25 cellular contexts compared by ENCODE assay signal in genomic region chr5:68467791-68468190, GRCh38.
"Had no signal": no experiment of that assay in that cellular context is flagged by ENCODE, and none has a peak within 500 bp of the region (broad histone marks: within the 10 kb centered on the region; RNA-seq: fewer than 3 reads in every experiment).

No MANE protein-coding gene starts in this region.

- H3K4me1 Mint-ChIP-seq: endodermal cell; mesothelial cell of epicardium; naive thymus-derived CD8-positive, alpha-beta T cell; stimulated activated naive CD8-positive, alpha-beta T cell treated with anti-CD3 and anti-CD28 coated beads, Interleukin-15, amount 100 ng/mL, for 72 hours had no signal

- H3K36me3 Mint-ChIP-seq: mesothelial cell of epicardium; naive thymus-derived CD8-positive, alpha-beta T cell had no signal

- H3K27me3 Mint-ChIP-seq: dendritic cell treated with granulocyte-macrophage colony-stimulating factor and Interleukin-4, amounts not matched to agents 40 ng/mL and 50 ng/mL, for 4 days; naive thymus-derived CD8-positive, alpha-beta T cell had no signal

- H3K4me1 ChIP-seq: gastrocnemius medialis, prostate gland, right atrium auricular region, vagina had no signal

- H3K9me3 Mint-ChIP-seq: dendritic cell treated with granulocyte-macrophage colony-stimulating factor and Interleukin-4, amounts not matched to agents 40 ng/mL and 50 ng/mL, for 4 days; endodermal cell; mesothelial cell of epicardium; naive thymus-derived CD8-positive, alpha-beta T cell; nephron progenitor cell; stimulated activated naive CD8-positive, alpha-beta T cell treated with anti-CD3 and anti-CD28 coated beads, Interleukin-15, amount 100 ng/mL, for 72 hours had no signal

- H3K27ac ChIP-seq: epithelial cell of prostate, gastrocnemius medialis, right atrium auricular region, sigmoid colon, spleen, suprapubic skin, vagina had no signal

- H3K4me3 Mint-ChIP-seq: dendritic cell treated with granulocyte-macrophage colony-stimulating factor and Interleukin-4, amounts not matched to agents 40 ng/mL and 50 ng/mL, for 4 days; endodermal cell; mesothelial cell of epicardium; naive thymus-derived CD8-positive, alpha-beta T cell; nephron progenitor cell; stimulated activated naive CD8-positive, alpha-beta T cell treated with anti-CD3 and anti-CD28 coated beads, Interleukin-15, amount 100 ng/mL, for 72 hours had no signal

- H3K36me3 ChIP-seq: gastrocnemius medialis, prostate gland, right atrium auricular region, sigmoid colon, spleen, suprapubic skin, vagina had no signal

- H3K27ac Mint-ChIP-seq: dendritic cell treated with granulocyte-macrophage colony-stimulating factor and Interleukin-4, amounts not matched to agents 40 ng/mL and 50 ng/mL, for 4 days; endodermal cell; mesothelial cell of epicardium; naive thymus-derived CD8-positive, alpha-beta T cell; nephron progenitor cell; stimulated activated naive CD8-positive, alpha-beta T cell treated with anti-CD3 and anti-CD28 coated beads, Interleukin-15, amount 100 ng/mL, for 72 hours had no signal

- H3K4me3 ChIP-seq: gastrocnemius medialis, lung, prostate gland, right atrium auricular region, sigmoid colon, spleen, suprapubic skin, vagina had no signal

- ATAC-seq: gastrocnemius medialis; left ventricle myocardium superior; naive thymus-derived CD8-positive, alpha-beta T cell; stimulated activated naive CD8-positive, alpha-beta T cell treated with anti-CD3 and anti-CD28 coated beads, Interleukin-15, amount 100 ng/mL, for 72 hours had no signal

- DNase-seq: effector CD8-positive, alpha-beta T cell; endodermal cell; foreskin fibroblast; gastrocnemius medialis; head of caudate nucleus; kidney; left ventricle myocardium superior; mesenchymal stem cell; naive thymus-derived CD8-positive, alpha-beta T cell; nephron progenitor cell; nucleus accumbens; sigmoid colon; spleen; stimulated activated CD4-positive, alpha-beta T cell treated with anti-CD3 and anti-CD28 coated beads, Interleukin-2, amount 100 ng/mL, for 48 hours; stimulated activated naive CD4-positive, alpha-beta T cell; stimulated activated naive CD8-positive, alpha-beta T cell treated with anti-CD3 and anti-CD28 coated beads, Interleukin-15, amount 100 ng/mL, for 72 hours; trophoblast cell had no signal

- H3K9me3 ChIP-seq: gastrocnemius medialis, prostate gland, right atrium auricular region, sigmoid colon, spleen, suprapubic skin, vagina had no signal

- H3K27me3 ChIP-seq: gastrocnemius medialis, right atrium auricular region, sigmoid colon, spleen, suprapubic skin, vagina had no signal
